ENCODE assay signal across 8 cellular contexts in genomic region chr7:158183431-158183830, GRCh38.
"Had no signal": no experiment of that assay in that cellular context is flagged by ENCODE, and none has a peak within 500 bp of the region (broad histone marks: within the 10 kb centered on the region; RNA-seq: fewer than 3 reads in every experiment).

No MANE protein-coding gene starts in this region.

- H3K4me3 ChIP-seq: GM12878 had no signal

- ATAC-seq: GM12878 had no signal

- FAIRE-seq: G401.6, GM12878, GM12891, GM12892, GM18507, GM19239 had no signal

- DNase-seq: GDM1, GF-D8 had no signal
